In genomic region chr19:679418-680286, GRCh38 we compare ENCODE assay signal across 8 cellular contexts. TPM values are rescaled to one million over a fixed set of nuclear protein-coding genes. Genes with fewer than 3 reads are reported as not detected.
A peak's percentile ranks its signal among the peaks of the same experiment; 100 is the strongest.
DNase-seq lines count a peak whose midpoint lies in the region; ATAC-seq and TF ChIP-seq lines count a peak whose summit lies in the region.

No MANE protein-coding gene starts in this region.

- no peaks in the 10 kb centered on the region for H3K36me3 Mint-ChIP-seq in central memory CD8-positive, alpha-beta T cell (ENCODE audit: insufficient read depth)

- peak overlapping the region; percentile 86 for H3K4me3 ChIP-seq in ACC112 (ENCODE audit: low read depth, low read length)
- H3K4me3 ChIP-seq in SJSA1: peak overlapping the region; percentile 77
- peak overlapping the region; percentile 50 to 98 (median 69) for H3K4me3 ChIP-seq in spleen

- 4 to 50% (median 8%) methylated on average over 2 to 69 of the region's 69 CpGs for WGBS in spleen, 5 donors

- ATAC-seq in GM18502 (IDR thresholded peaks at IDR 0.05; ENCODE audit: poor library complexity, unreplicated experiment) (peak; percentile 14), HG03045 (IDR thresholded peaks at IDR 0.05; ENCODE audit: unreplicated experiment) (peak; percentile 16)
- no peak for ATAC-seq in central memory CD8-positive, alpha-beta T cell (replicated peaks; ENCODE audit: extremely low read depth, poor library complexity, severe bottlenecking)

- no peaks in the 10 kb centered on the region for H3K9me3 Mint-ChIP-seq in central memory CD8-positive, alpha-beta T cell

- peak overlapping the region; percentile 69 for H3K4me3 Mint-ChIP-seq in central memory CD8-positive, alpha-beta T cell

- H3K4me1 Mint-ChIP-seq in central memory CD8-positive, alpha-beta T cell: peaks cover 6% of the 10 kb centered on the region

- H3K4me1 ChIP-seq in ACC112 (ENCODE audit: control insufficient read depth, insufficient read depth, low read length, unreplicated experiment) (peaks cover 22% of the 10 kb centered on the region), SJSA1 (replicated peaks) (peaks cover 46% of the 10 kb centered on the region), spleen (peaks cover 5 to 64% (median 47%) of the 10 kb centered on the region in 6 donors)

- no peak overlapping the region for H3K27ac Mint-ChIP-seq in central memory CD8-positive, alpha-beta T cell (ENCODE audit: low read depth)

- TF ChIP-seq CTCF in spleen (IDR thresholded peaks at IDR 0.05 in 8 of 11, conservative IDR thresholded peaks at IDR 0.05 in 3 of 11): no peak

- H3K79me2 ChIP-seq in ACC112 (ENCODE audit: control insufficient read depth, insufficient read depth, low read length, unreplicated experiment): peaks cover 23% of the 10 kb centered on the region

- no peaks in the 10 kb centered on the region for H3K27me3 ChIP-seq in ACC112 (ENCODE audit: insufficient read depth, low read length)
- no peaks in the 10 kb centered on the region for H3K27me3 ChIP-seq in SJSA1 (replicated peaks)
- H3K27me3 ChIP-seq in layer of hippocampus (ENCODE audit: control insufficient read depth, insufficient read depth, low read length): no peaks in the 10 kb centered on the region
- H3K27me3 ChIP-seq in spleen (replicated peaks in 1 of 7): peaks cover 0 to 35% (median 21%) of the 10 kb centered on the region in 7 donors

- H3K9me3 ChIP-seq in SJSA1 (replicated peaks) (0 out of 2 replicates have a peak, but pooled peaks cover 2% of the 10 kb centered on the region), spleen (no peaks in the 10 kb centered on the region)

- H3K27ac ChIP-seq in ACC112 (ENCODE audit: low read depth, low read length) (peak overlapping the region; percentile 87), SJSA1 (peak overlapping the region; percentile 86), layer of hippocampus (ENCODE audit: low read depth, low read length) (peak overlapping the region; percentile 94), spleen (peak overlapping the region; percentile 81 to 95 (median 90))

- DNase-seq in SJSA1 (ENCODE audit: low read depth in 1 of 2, low spot score in 2 of 2) (peak; percentile 56 to 72), spleen (peak; percentile 90), HuH-7 (ENCODE audit: low spot score) (no peak)
- DNase-seq in central memory CD8-positive, alpha-beta T cell (ENCODE audit: low spot score in 2 of 2): no peak

- no peak for TF ChIP-seq POLR2A in spleen (IDR thresholded peaks at IDR 0.05)

- peaks cover 11% of the 10 kb centered on the region for H3K27me3 Mint-ChIP-seq in central memory CD8-positive, alpha-beta T cell

- intact Hi-C loops in spleen (cut with DNase I; ENCODE audit: low total_unique reads): no loop called here

- no peaks in the 10 kb centered on the region for H3K36me3 ChIP-seq in ACC112 (ENCODE audit: insufficient read depth, low read length)
- peaks cover 48% of the 10 kb centered on the region for H3K36me3 ChIP-seq in SJSA1
- H3K36me3 ChIP-seq in spleen: no peaks in the 10 kb centered on the region

- peak overlapping the region; percentile 23 for H2AFZ ChIP-seq in ACC112 (ENCODE audit: low read length, unreplicated experiment)

RNA-seq across cellular contexts. Expression of gene FSTL3, which starts 3.5 kb away (rescaled TPM):
- total RNA-seq in SJSA1 (2014; rRNA removed; shearing (Covaris generic)): 317 and 364 TPM in 2 replicates
- total RNA-seq in spleen: 10 to 100 TPM; 11.5 to 43.4 (median 16.6) TPM
- polyA plus RNA-seq in spleen: 10 to 100 TPM in 2 of 3 donors, 1 to 10 TPM in 1; 5.6 to 31.2 (median 10.9) TPM

RNA-seq across cellular contexts. Expression of gene PRSS57, which starts 15.6 kb away (rescaled TPM):
- not detected in 2 replicates for total RNA-seq in SJSA1 (2014; rRNA removed; shearing (Covaris generic))
- 1 to 10 TPM in 2 of 7 donors, under 1 TPM in 3, not detected in 2; 0.46 to 2.5 (median 0.60) TPM for total RNA-seq in spleen
- under 1 TPM; 0.24 to 0.70 (median 0.27) TPM for polyA plus RNA-seq in spleen

RNA-seq across cellular contexts. Expression of gene RNF126, which starts 16.6 kb away (rescaled TPM):
- total RNA-seq in SJSA1 (2014; rRNA removed; shearing (Covaris generic)): 55.9 and 79.3 TPM in 2 replicates
- 10 to 100 TPM; 49.2 to 95.1 (median 57.7) TPM for total RNA-seq in spleen
- 10 to 100 TPM; 38.1 to 55.3 (median 45.0) TPM for polyA plus RNA-seq in spleen

RNA-seq across cellular contexts. Expression of gene PALM, which starts 29.1 kb away (rescaled TPM):
- total RNA-seq in SJSA1 (2014; rRNA removed; shearing (Covaris generic)): not detected in 2 replicates
- 10 to 100 TPM; 19.9 to 80.1 (median 30.0) TPM for total RNA-seq in spleen
- 10 to 100 TPM in 1 of 3 donors, 1 to 10 TPM in 2; 6.0 to 24.1 (median 7.0) TPM for polyA plus RNA-seq in spleen

RNA-seq across cellular contexts. Expression of gene FGF22, which starts 40.0 kb away (rescaled TPM):
- total RNA-seq in SJSA1 (2014; rRNA removed; shearing (Covaris generic)): 0.13 TPM in 1 of 2 replicates, not detected in the other
- total RNA-seq in spleen: under 1 TPM in 2 of 7 donors, not detected in 5; 0.27 to 0.61 TPM
- under 1 TPM in 2 of 3 donors, not detected in 1; 0.10 to 0.20 TPM for polyA plus RNA-seq in spleen

Comparison
In these comparisons a context has a peak if more than half of its experiments do, and no peak if none do; other contexts are left out.
1. DNase-seq: peak in SJSA1 (2 of 2) and spleen (single experiment); none in central memory CD8-positive, alpha-beta T cell (0 of 2) and HuH-7 (single experiment).
2. Peak in every context shown above with its lines, with median percentiles within 50 percentile points of each other: H3K27ac ChIP-seq and H3K4me3 ChIP-seq.